ENCODE assay signal across 13 cellular contexts in genomic region chr10:110786172-110786571, GRCh38.
DNase-seq lines count a peak whose midpoint lies in the region; ATAC-seq and TF ChIP-seq lines count a peak whose summit lies in the region.
"Had no signal": no experiment of that assay in that cellular context is flagged by ENCODE, and none has a peak within 500 bp of the region (broad histone marks: within the 10 kb centered on the region; RNA-seq: fewer than 3 reads in every experiment).

No MANE protein-coding gene starts in this region.

- intact Hi-C loops in heart left ventricle (cut with DNase I) = no loop called here

- no peak overlapping the region for H2AFZ ChIP-seq in smooth muscle cell (ENCODE audit: low read depth)

- POLR2A ChIA-PET in WTC11 (lab: Charles Lee) = interaction anchor here (0.6 kb wide), 1 partner anchor 17 kb away, joined by 4 read pairs; no protein-coding TSS in a partner anchor

- ATAC-seq in WTC11 (peak; percentile 30), heart left ventricle (peak in 3 of 4 donors; percentile 29 to 73 (median 56))

- H3K27me3 ChIP-seq in heart left ventricle (no peaks in the 10 kb centered on the region), smooth muscle cell (ENCODE audit: low read depth) (no peaks in the 10 kb centered on the region)

- no peaks in the 10 kb centered on the region for H3K79me2 ChIP-seq in smooth muscle cell (ENCODE audit: low read depth)

- 49 to 66% (median 61%) methylated on average over 8 of the region's 8 CpGs for WGBS in heart left ventricle, 4 donors
- 25% methylated on average over 8 of the region's 8 CpGs for WGBS in smooth muscle cell (ENCODE audit: low lambda C conversion rate)

- H3K4me3 ChIP-seq in heart left ventricle (no peak overlapping the region), smooth muscle cell (no peak overlapping the region)
- H3K4me3 ChIP-seq: skin epidermis had no signal

- no peaks in the 10 kb centered on the region for H4K20me1 ChIP-seq in smooth muscle cell (ENCODE audit: low read depth)

- peaks cover 4% of the 10 kb centered on the region for H3K9me3 Mint-ChIP-seq in T-helper 1 cell treated with Interleukin-12 subunit alpha and Interleukin-12 subunit beta and Interleukin-4 antibody, amounts not matched to agents 30 μg/mL and 1 μg/mL, for 36 hours
- H3K9me3 Mint-ChIP-seq in WTC11 = no peaks in the 10 kb centered on the region
- H3K9me3 Mint-ChIP-seq: memory B cell had no signal

- H3K27ac Mint-ChIP-seq in T-helper 1 cell treated with Interleukin-12 subunit alpha and Interleukin-12 subunit beta and Interleukin-4 antibody, amounts not matched to agents 30 μg/mL and 1 μg/mL, for 36 hours = peak overlapping the region; percentile 4
- H3K27ac Mint-ChIP-seq in WTC11 = peak overlapping the region; percentile 1; the same call in 1 of the 2 replicates
- H3K27ac Mint-ChIP-seq: memory B cell had no signal

- peaks cover 15% of the 10 kb centered on the region for H3F3A ChIP-seq in smooth muscle cell (ENCODE audit: low read depth)

- H3K4me1 Mint-ChIP-seq in T-helper 1 cell treated with Interleukin-12 subunit alpha and Interleukin-12 subunit beta and Interleukin-4 antibody, amounts not matched to agents 30 μg/mL and 1 μg/mL, for 36 hours (ENCODE audit: low read depth) = peaks cover 24% of the 10 kb centered on the region
- peaks cover 8% of the 10 kb centered on the region for H3K4me1 Mint-ChIP-seq in WTC11

- H3K36me3 ChIP-seq in heart left ventricle (peaks cover 0 to 55% (median 2%) of the 10 kb centered on the region in 9 donors), smooth muscle cell (ENCODE audit: low read depth) (no peaks in the 10 kb centered on the region)

- H3K27me3 Mint-ChIP-seq in T-helper 1 cell treated with Interleukin-12 subunit alpha and Interleukin-12 subunit beta and Interleukin-4 antibody, amounts not matched to agents 30 μg/mL and 1 μg/mL, for 36 hours (ENCODE audit: low read depth) = peaks cover 5% of the 10 kb centered on the region
- no peaks in the 10 kb centered on the region for H3K27me3 Mint-ChIP-seq in WTC11 (ENCODE audit: low read depth)
- H3K27me3 Mint-ChIP-seq: memory B cell had no signal

- peak overlapping the region; percentile 44 for H3K4me2 ChIP-seq in smooth muscle cell

- no peaks in the 10 kb centered on the region for H3K9me3 ChIP-seq in heart left ventricle
- H3K9me3 ChIP-seq in smooth muscle cell (replicated peaks; ENCODE audit: low read depth) = no peaks in the 10 kb centered on the region

- no peak for TF ChIP-seq POLR2A in heart left ventricle (IDR thresholded peaks at IDR 0.05)

- CTCF ChIA-PET in WTC11 (lab: Charles Lee) = interaction anchor here (1.1 kb wide), 1 partner anchor 40 kb away, joined by 4 read pairs; no protein-coding TSS in a partner anchor

- H3K4me3 Mint-ChIP-seq in T-helper 1 cell treated with Interleukin-12 subunit alpha and Interleukin-12 subunit beta and Interleukin-4 antibody, amounts not matched to agents 30 μg/mL and 1 μg/mL, for 36 hours = no peak overlapping the region
- no peak overlapping the region for H3K4me3 Mint-ChIP-seq in WTC11
- H3K4me3 Mint-ChIP-seq: memory B cell had no signal

- TF ChIP-seq CTCF in WTC11 (IDR thresholded peaks at IDR 0.05) (no peak), heart left ventricle (IDR thresholded peaks at IDR 0.05) (no peak), smooth muscle cell (IDR thresholded peaks at IDR 0.05; ENCODE audit: borderline replicate concordance, insufficient read depth, poor library complexity, severe bottlenecking) (no peak)

- H3K27ac ChIP-seq in heart left ventricle (peak overlapping the region in 10 of 12 donors; percentile 27 to 80 (median 58)), smooth muscle cell (ENCODE audit: low read depth) (no peak overlapping the region)

- no peak overlapping the region for H3K9ac ChIP-seq in smooth muscle cell (ENCODE audit: low read depth)

- DNase-seq in T-helper 1 cell = no peak
- DNase-seq in WTC11 (ENCODE audit: low spot score) = no peak
- peak in 2 of 5 donors; percentile 56 to 59 for DNase-seq in heart left ventricle
- DNase-seq in smooth muscle cell (lab: John Stamatoyannopoulos, UW; ENCODE audit: unreplicated experiment) = no peak
- no peak for DNase-seq in NCI-H2171 treated with DMSO at 0.1 percent for 48 hours (lab: John Stamatoyannopoulos, UW)
- no peak for DNase-seq in COLO829 (ENCODE audit: low spot score)
- no peak for DNase-seq in cerebellar cortex (ENCODE audit: low spot score)
- DNase-seq: activated gamma-delta T cell, head of caudate nucleus, NCI-H1930 had no signal

- H3K4me1 ChIP-seq in heart left ventricle (peaks cover 3 to 94% (median 22%) of the 10 kb centered on the region in 12 donors), smooth muscle cell (ENCODE audit: low read depth) (peaks cover 11% of the 10 kb centered on the region)

- H3K36me3 Mint-ChIP-seq in T-helper 1 cell treated with Interleukin-12 subunit alpha and Interleukin-12 subunit beta and Interleukin-4 antibody, amounts not matched to agents 30 μg/mL and 1 μg/mL, for 36 hours (ENCODE audit: low read depth) = peaks cover 4% of the 10 kb centered on the region
- no peaks in the 10 kb centered on the region for H3K36me3 Mint-ChIP-seq in WTC11
- H3K36me3 Mint-ChIP-seq: memory B cell had no signal

TF ChIP-seq in WTC11, 78 proteins besides CTCF, POLR2A, EP300 and RAD21:
- TF ChIP-seq MLX (CRISPR knock-in tag; IDR thresholded peaks at IDR 0.05) = no peak
- TF ChIP-seq ZBTB21 (CRISPR knock-in tag; IDR thresholded peaks at IDR 0.05; ENCODE audit: borderline replicate concordance) = no peak
- TF ChIP-seq E2F4 (CRISPR knock-in tag; IDR thresholded peaks at IDR 0.05; ENCODE audit: borderline replicate concordance, low read depth) = no peak
- no peak for TF ChIP-seq ESRRA (CRISPR knock-in tag; IDR thresholded peaks at IDR 0.05; ENCODE audit: borderline replicate concordance)
- no peak for TF ChIP-seq STAT6 (CRISPR knock-in tag; conservative IDR thresholded peaks at IDR 0.05; ENCODE audit: low read depth)
TF ChIP-seq in WTC11: peak in this region for 0.
